26 cellular contexts compared by ENCODE assay signal in genomic region chr3:16346413-16347081, GRCh38.
DNase-seq lines count a peak whose midpoint lies in the region; ATAC-seq and TF ChIP-seq lines count a peak whose summit lies in the region.
"Had no signal": no experiment of that assay in that cellular context is flagged by ENCODE, and none has a peak within 500 bp of the region (broad histone marks: within the 10 kb centered on the region; RNA-seq: fewer than 3 reads in every experiment).

No MANE protein-coding gene starts in this region.

- peaks cover 3% of the 10 kb centered on the region for H3K4me1 ChIP-seq in neural progenitor cell
- H3K4me1 ChIP-seq: suprapubic skin, upper lobe of right lung had no signal

- H3K27ac ChIP-seq in neural progenitor cell: no peak overlapping the region
- H3K27ac ChIP-seq: C4-2B, gastrocnemius medialis, right lobe of liver, suprapubic skin, upper lobe of right lung had no signal

- no peaks in the 10 kb centered on the region for H3K27me3 Mint-ChIP-seq in activated naive CD4-positive, alpha-beta T cell treated with anti-CD3 and anti-CD28 coated beads, Interleukin-2, amount 50 U/mL, for 24 hours
- H3K27me3 Mint-ChIP-seq in activated CD8-positive, alpha-beta T cell treated with anti-CD3 and anti-CD28 coated beads for 36 hours: no peaks in the 10 kb centered on the region
- H3K27me3 Mint-ChIP-seq in effector memory CD8-positive, alpha-beta T cell: no peaks in the 10 kb centered on the region
- H3K27me3 Mint-ChIP-seq in neural progenitor cell (ENCODE audit: insufficient read depth, low read depth): no peaks in the 10 kb centered on the region
- H3K27me3 Mint-ChIP-seq: dendritic cell treated with granulocyte-macrophage colony-stimulating factor and Interleukin-4, amounts not matched to agents 40 ng/mL and 50 ng/mL, for 4 days; progenitor cell of endocrine pancreas had no signal

- H3K27me3 ChIP-seq in neural progenitor cell: no peaks in the 10 kb centered on the region
- H3K27me3 ChIP-seq: gastrocnemius medialis, right lobe of liver, suprapubic skin, upper lobe of right lung had no signal

- intact Hi-C loops in activated CD8-positive, alpha-beta T cell treated with anti-CD3 and anti-CD28 coated beads for 36 hours (cut with micrococcal nuclease): no loop called here

- peaks cover 66% of the 10 kb centered on the region for H3K4me1 Mint-ChIP-seq in activated naive CD4-positive, alpha-beta T cell treated with anti-CD3 and anti-CD28 coated beads, Interleukin-2, amount 50 U/mL, for 24 hours
- peaks cover 45% of the 10 kb centered on the region for H3K4me1 Mint-ChIP-seq in activated CD8-positive, alpha-beta T cell treated with anti-CD3 and anti-CD28 coated beads for 36 hours (ENCODE audit: low read depth)
- H3K4me1 Mint-ChIP-seq in effector memory CD8-positive, alpha-beta T cell (ENCODE audit: low read depth in 2 of 2): peaks cover 12 to 57% of the 10 kb centered on the region in 2 donors
- peaks cover 10% of the 10 kb centered on the region for H3K4me1 Mint-ChIP-seq in neural progenitor cell

- DNase-seq in activated naive CD4-positive, alpha-beta T cell treated with anti-CD3 and anti-CD28 coated beads, Interleukin-2, amount 50 U/mL, for 16 hours: no peak
- no peak for DNase-seq in activated CD8-positive, alpha-beta T cell treated with anti-CD3 and anti-CD28 coated beads for 36 hours
- DNase-seq in effector memory CD8-positive, alpha-beta T cell: no peak
- DNase-seq in NCI-H187 (lab: John Stamatoyannopoulos, UW) (no peak), neural progenitor cell (ENCODE audit: low spot score) (no peak)
- DNase-seq: caudate nucleus; EL; gastrocnemius medialis; GOT3; HFFc6; left cardiac atrium; mucosa of descending colon; MV-4-11; NCI-H146; right lobe of liver; RPMI8226; stimulated activated CD4-positive, alpha-beta T cell treated with anti-CD3 and anti-CD28 coated beads, Interleukin-2, amount 100 ng/mL, for 48 hours; upper lobe of right lung had no signal

- no peaks in the 10 kb centered on the region for H3K79me2 ChIP-seq in neural progenitor cell (ENCODE audit: low read depth)

- H2AFZ ChIP-seq in neural progenitor cell (replicated peaks): no peak overlapping the region

- no peaks in the 10 kb centered on the region for H4K20me1 ChIP-seq in neural progenitor cell (ENCODE audit: low read depth)

- no peaks in the 10 kb centered on the region for H3K9me3 ChIP-seq in neural progenitor cell (ENCODE audit: low read depth)
- H3K9me3 ChIP-seq: gastrocnemius medialis, mucosa of descending colon, right lobe of liver, suprapubic skin, upper lobe of right lung had no signal

- no peak overlapping the region for H3K4me3 ChIP-seq in neural progenitor cell
- H3K4me3 ChIP-seq: gastrocnemius medialis, GM12878, mucosa of descending colon, right lobe of liver, suprapubic skin, upper lobe of right lung had no signal

- H3K36me3 Mint-ChIP-seq in activated naive CD4-positive, alpha-beta T cell treated with anti-CD3 and anti-CD28 coated beads, Interleukin-2, amount 50 U/mL, for 24 hours: peaks cover 39% of the 10 kb centered on the region
- peaks cover 86% of the 10 kb centered on the region for H3K36me3 Mint-ChIP-seq in activated CD8-positive, alpha-beta T cell treated with anti-CD3 and anti-CD28 coated beads for 36 hours (ENCODE audit: low read depth)
- peaks cover 12% of the 10 kb centered on the region for H3K36me3 Mint-ChIP-seq in effector memory CD8-positive, alpha-beta T cell (ENCODE audit: insufficient read depth)
- H3K36me3 Mint-ChIP-seq in neural progenitor cell: peaks cover 25% of the 10 kb centered on the region

- POLR2A ChIA-PET in activated CD8-positive, alpha-beta T cell treated with anti-CD3 and anti-CD28 coated beads for 36 hours (lab: Charles Lee): no interaction called here

- no peaks in the 10 kb centered on the region for H3K36me3 ChIP-seq in neural progenitor cell
- H3K36me3 ChIP-seq: gastrocnemius medialis had no signal

- no peak for ATAC-seq in activated CD8-positive, alpha-beta T cell treated with anti-CD3 and anti-CD28 coated beads for 36 hours
- ATAC-seq in effector memory CD8-positive, alpha-beta T cell (replicated peaks): no peak
- ATAC-seq in GM21528 (IDR thresholded peaks at IDR 0.05; ENCODE audit: low FRiP score, unreplicated experiment): no peak
- ATAC-seq: activated CD4-positive, CD25-positive, alpha-beta regulatory T cell treated with anti-CD3 and anti-CD28 coated beads, Interleukin-2, amount 50 U/mL, for 24 hours; gastrocnemius medialis; GM12878; left cardiac atrium; mucosa of descending colon; right lobe of liver; upper lobe of right lung had no signal

- H3K27ac Mint-ChIP-seq in activated naive CD4-positive, alpha-beta T cell treated with anti-CD3 and anti-CD28 coated beads, Interleukin-2, amount 50 U/mL, for 24 hours: peak overlapping the region; percentile 70
- H3K27ac Mint-ChIP-seq in activated CD8-positive, alpha-beta T cell treated with anti-CD3 and anti-CD28 coated beads for 36 hours: peak overlapping the region; percentile 26
- peak overlapping the region; percentile 23 to 52 for H3K27ac Mint-ChIP-seq in effector memory CD8-positive, alpha-beta T cell
- no peak overlapping the region for H3K27ac Mint-ChIP-seq in neural progenitor cell
- H3K27ac Mint-ChIP-seq: dendritic cell treated with granulocyte-macrophage colony-stimulating factor and Interleukin-4, amounts not matched to agents 40 ng/mL and 50 ng/mL, for 4 days; HFFc6; progenitor cell of endocrine pancreas had no signal

- no peak overlapping the region for H3K4me2 ChIP-seq in neural progenitor cell

- H3K9ac ChIP-seq in neural progenitor cell: no peak overlapping the region

- no peak overlapping the region for H3K4me3 Mint-ChIP-seq in activated naive CD4-positive, alpha-beta T cell treated with anti-CD3 and anti-CD28 coated beads, Interleukin-2, amount 50 U/mL, for 24 hours
- H3K4me3 Mint-ChIP-seq in activated CD8-positive, alpha-beta T cell treated with anti-CD3 and anti-CD28 coated beads for 36 hours: no peak overlapping the region
- no peak overlapping the region for H3K4me3 Mint-ChIP-seq in effector memory CD8-positive, alpha-beta T cell
- no peak overlapping the region for H3K4me3 Mint-ChIP-seq in neural progenitor cell
- H3K4me3 Mint-ChIP-seq: dendritic cell treated with granulocyte-macrophage colony-stimulating factor and Interleukin-4, amounts not matched to agents 40 ng/mL and 50 ng/mL, for 4 days; HFFc6 had no signal

- H3K9me3 Mint-ChIP-seq in activated naive CD4-positive, alpha-beta T cell treated with anti-CD3 and anti-CD28 coated beads, Interleukin-2, amount 50 U/mL, for 24 hours: no peaks in the 10 kb centered on the region
- H3K9me3 Mint-ChIP-seq in activated CD8-positive, alpha-beta T cell treated with anti-CD3 and anti-CD28 coated beads for 36 hours: peaks cover 3% of the 10 kb centered on the region
- H3K9me3 Mint-ChIP-seq in effector memory CD8-positive, alpha-beta T cell: no peaks in the 10 kb centered on the region
- peaks cover 2% of the 10 kb centered on the region for H3K9me3 Mint-ChIP-seq in neural progenitor cell
- H3K9me3 Mint-ChIP-seq: dendritic cell treated with granulocyte-macrophage colony-stimulating factor and Interleukin-4, amounts not matched to agents 40 ng/mL and 50 ng/mL, for 4 days; HFFc6 had no signal

- TF ChIP-seq CTCF in activated CD8-positive, alpha-beta T cell treated with anti-CD3 and anti-CD28 coated beads for 36 hours (IDR thresholded peaks at IDR 0.05): no peak
- no peak for TF ChIP-seq CTCF in neural progenitor cell (IDR thresholded peaks at IDR 0.05)

- CTCF ChIA-PET in activated CD8-positive, alpha-beta T cell treated with anti-CD3 and anti-CD28 coated beads for 36 hours (lab: Charles Lee): no interaction called here

- no peaks in the 10 kb centered on the region for H3F3A ChIP-seq in neural progenitor cell (ENCODE audit: low read depth)
